ENCODE assay signal across 34 cellular contexts in the genomic region with DNA sequence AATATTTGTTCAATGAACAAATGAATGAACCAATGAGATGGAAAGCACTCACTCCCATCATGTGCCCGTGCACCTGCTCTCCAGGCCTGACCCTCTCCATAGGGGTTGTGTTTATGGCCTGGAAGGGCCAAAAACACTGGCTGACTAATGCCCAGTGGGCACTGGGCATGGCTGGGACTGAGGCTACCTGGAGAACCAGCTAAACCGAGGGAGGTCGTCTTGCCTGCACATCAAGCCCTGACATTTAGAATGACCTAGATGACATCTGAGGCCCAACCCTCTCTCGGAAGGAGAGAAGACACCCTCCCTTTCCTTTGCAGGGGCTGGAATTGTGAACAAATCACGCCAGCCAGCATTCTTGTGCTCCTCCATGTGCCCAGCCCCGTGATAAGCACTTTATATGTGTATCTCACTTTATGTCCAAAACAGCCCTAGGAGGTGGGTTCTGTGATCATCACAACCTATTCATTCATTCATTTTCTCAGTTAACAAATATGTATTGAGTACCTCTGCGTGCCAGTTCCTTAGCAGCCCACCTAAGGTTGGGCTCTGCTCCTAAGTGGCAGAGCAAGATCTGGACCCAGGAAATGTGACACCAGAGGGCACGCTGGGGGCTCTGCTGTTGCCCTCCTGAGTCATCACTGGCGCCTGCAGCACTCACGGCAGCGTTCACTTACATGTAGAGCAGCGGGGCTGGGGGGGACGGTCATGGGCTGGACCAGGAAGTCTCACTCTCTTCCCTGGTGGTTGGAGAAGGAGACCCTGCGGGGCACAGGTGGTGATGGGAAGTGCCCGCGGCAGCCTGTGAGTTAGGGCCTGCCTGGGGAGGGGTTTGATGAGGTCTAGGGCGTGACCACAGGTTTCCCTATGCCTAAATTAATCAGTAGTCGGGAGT. TPM values are rescaled to one million over a fixed set of nuclear protein-coding genes. Genes with fewer than 3 reads are reported as not detected.
DNase-seq lines count a peak whose midpoint lies in the region; ATAC-seq and TF ChIP-seq lines count a peak whose summit lies in the region.
"Had no signal": no experiment of that assay in that cellular context is flagged by ENCODE, and none has a peak within 500 bp of the region (broad histone marks: within the 10 kb centered on the region; RNA-seq: fewer than 3 reads in every experiment).

No MANE protein-coding gene starts in this region.

- H3K27me3 ChIP-seq in heart right ventricle (no peaks in the 10 kb centered on the region), colonic mucosa (no peaks in the 10 kb centered on the region), neuronal stem cell (ENCODE audit: control insufficient read depth in 3 of 3, insufficient read depth in 3 of 3, low read depth in 1 of 3, low read length in 3 of 3) (peaks cover 0 to 27% (median 0%) of the 10 kb centered on the region in 3 experiments), testis (no peaks in the 10 kb centered on the region)
- H3K27me3 ChIP-seq: BE2C, tibial artery had no signal

- peak; percentile 9 for DNase-seq in left ventricle myocardium superior
- no peak for DNase-seq in heart right ventricle
- peak; percentile 14 for DNase-seq in colonic mucosa
- no peak for DNase-seq in neuronal stem cell (ENCODE audit: low spot score)
- peak; percentile 8 for DNase-seq in testis
- DNase-seq in GM19238 (ENCODE audit: insufficient read length, low spot score) = no peak
- DNase-seq in activated T-cell treated with anti-CD3 and anti-CD28 coated beads, Interleukin-2, amount 50 U/mL, for 48 hours = no peak
- DNase-seq: activated CD4-positive, alpha-beta T cell treated with anti-CD3 and anti-CD28 coated beads, Interleukin-2, amount 50 U/mL, for 48 hours; activated gamma-delta T cell treated with Interleukin-2 at 50 U/mL for 16 hours; activated naive CD8-positive, alpha-beta T cell treated with anti-CD3 and anti-CD28 coated beads, Interleukin-2, amount 50 U/mL, for 24 hours; activated T-cell treated with anti-CD3 and anti-CD28 coated beads for 4 hours; BE2C; DMS 273 treated with DMSO at 0.1 percent for 48 hours; effector memory CD8-positive, alpha-beta T cell; EL; erythroblast; mucosa of descending colon; natural killer cell; NCI-H1417; NCI-H2029 treated with DMSO at 0.1 percent for 48 hours; NCI-H2227 treated with DMSO at 0.1 percent for 48 hours; NCI-H526; occipital lobe; PC-3; retina; small intestine; stimulated activated CD4-positive, alpha-beta T cell treated with anti-CD3 and anti-CD28 coated beads, Interleukin-1b, Interleukin-23, amount 100 ng/mL, for 48 hours; stimulated activated naive CD8-positive, alpha-beta T cell treated with anti-CD3 and anti-CD28 coated beads, Interleukin-15, amount 100 ng/mL, for 72 hours had no signal

- H3K14ac ChIP-seq in neuronal stem cell (ENCODE audit: low read length) = no peak overlapping the region

- H3K9ac ChIP-seq in colonic mucosa (ENCODE audit: low read depth in 2 of 2, low read length in 2 of 2) = no peak overlapping the region
- H3K9ac ChIP-seq in neuronal stem cell (ENCODE audit: low read depth, low read length, poor library complexity) = no peak overlapping the region

- H2AK5ac ChIP-seq in neuronal stem cell (ENCODE audit: low read depth, low read length) = no peak overlapping the region

- H3K4me3 ChIP-seq in heart right ventricle = no peak overlapping the region
- no peak overlapping the region for H3K4me3 ChIP-seq in colonic mucosa
- H3K4me3 ChIP-seq in neuronal stem cell (ENCODE audit: low read length in 2 of 2) = no peak overlapping the region
- H3K4me3 ChIP-seq in testis = no peak overlapping the region
- H3K4me3 ChIP-seq: HAP-1, mucosa of descending colon, SK-N-MC, tibial artery had no signal

- H3K4me1 ChIP-seq in heart right ventricle (peaks cover 0 to 13% (median 8%) of the 10 kb centered on the region in 9 donors), colonic mucosa (peaks cover 3% of the 10 kb centered on the region), neuronal stem cell (ENCODE audit: control insufficient read depth in 2 of 2, insufficient read depth in 1 of 2, low read depth in 1 of 2, low read length in 2 of 2) (peaks cover 0 to 2% of the 10 kb centered on the region in 2 donors), testis (peaks cover 14% of the 10 kb centered on the region)
- H3K4me1 ChIP-seq: BE2C, HAP-1 had no signal

- ATAC-seq in left ventricle myocardium superior = no peak
- no peak for ATAC-seq in heart right ventricle
- no peak for ATAC-seq in HG03439 (IDR thresholded peaks at IDR 0.05; ENCODE audit: unreplicated experiment)
- ATAC-seq: activated naive CD8-positive, alpha-beta T cell treated with anti-CD3 and anti-CD28 coated beads, Interleukin-2, amount 50 U/mL, for 24 hours; CD8-positive, alpha-beta T cell; effector memory CD8-positive, alpha-beta T cell; HepG2; mucosa of descending colon; natural killer cell; PC-3; stimulated activated naive CD8-positive, alpha-beta T cell treated with anti-CD3 and anti-CD28 coated beads, Interleukin-15, amount 100 ng/mL, for 72 hours had no signal

- no peak for TF ChIP-seq POLR2A in testis (IDR thresholded peaks at IDR 0.05)

- no peak overlapping the region for H3K23ac ChIP-seq in neuronal stem cell (ENCODE audit: low read depth, low read length, poor library complexity)

- 80 to 82% methylated on average over 18 of the region's 18 CpGs for WGBS in heart right ventricle, 2 donors
- no CpG with 5 or more reads among the region's 18 CpGs for WGBS in neuronal stem cell (ENCODE audit: extremely low coverage in 2 of 2, insufficient read length in 2 of 2, insufficient replicate concordance in 1 of 2), 2 donors
- WGBS in testis, 2 donors = 75 to 84% methylated on average over 6 to 18 of the region's 18 CpGs

- no peak overlapping the region for H4K91ac ChIP-seq in neuronal stem cell (ENCODE audit: low read depth, low read length, poor library complexity)

- TF ChIP-seq CTCF in heart right ventricle (IDR thresholded peaks at IDR 0.05) (no peak), colonic mucosa (IDR thresholded peaks at IDR 0.05) (no peak), testis (IDR thresholded peaks at IDR 0.05) (no peak)

- no peak overlapping the region for H2BK12ac ChIP-seq in neuronal stem cell (ENCODE audit: low read length)

- H2BK120ac ChIP-seq in neuronal stem cell (ENCODE audit: low read depth, low read length) = no peak overlapping the region

- H3K4ac ChIP-seq in neuronal stem cell (ENCODE audit: low read length) = no peak overlapping the region

- intact Hi-C loops in left ventricle myocardium superior (cut with micrococcal nuclease) = no loop called here
- intact Hi-C loops in heart right ventricle (cut with DNase I) = loop anchor here in 4 of 10 donors (10.0 kb wide), 2 partner anchors 48 to 268 kb away; partner anchors contain the start of gene TSPAN15 (in 1 of the 4)
- intact Hi-C loops in colonic mucosa (cut with DNase I) = loop anchor here (10.0 kb wide), 1 partner anchor 268 kb away; no protein-coding TSS in a partner anchor
- intact Hi-C loops in testis (cut with DNase I; ENCODE audit: low total_unique reads) = no loop called here

- H3K36me3 ChIP-seq in heart right ventricle (peaks cover 0 to 43% (median 0%) of the 10 kb centered on the region in 9 donors), colonic mucosa (peaks cover 3% of the 10 kb centered on the region), neuronal stem cell (replicated peaks in 1 of 2; ENCODE audit: control insufficient read depth in 2 of 2, insufficient read depth in 2 of 2, low read length in 2 of 2) (no peaks in the 10 kb centered on the region), testis (ENCODE audit: low read depth, missing control alignments) (no peaks in the 10 kb centered on the region)
- H3K36me3 ChIP-seq: BE2C, HAP-1 had no signal

- H3K9me3 ChIP-seq in heart right ventricle (no peaks in the 10 kb centered on the region), colonic mucosa (no peaks in the 10 kb centered on the region), neuronal stem cell (replicated peaks in 1 of 2; ENCODE audit: control insufficient read depth in 2 of 2, insufficient read depth in 1 of 2, low read depth in 1 of 2, low read length in 2 of 2) (no peaks in the 10 kb centered on the region), testis (no peaks in the 10 kb centered on the region)
- H3K9me3 ChIP-seq: BE2C, HAP-1, mucosa of descending colon, tibial artery had no signal

- no peak overlapping the region for H2BK15ac ChIP-seq in neuronal stem cell (ENCODE audit: low read length)

- H2BK5ac ChIP-seq in neuronal stem cell (ENCODE audit: low read length) = no peak overlapping the region

- no peak overlapping the region for H2AFZ ChIP-seq in neuronal stem cell (ENCODE audit: low read length)

- no peak overlapping the region for H4K8ac ChIP-seq in neuronal stem cell (ENCODE audit: low read depth, low read length)

- H3K18ac ChIP-seq in neuronal stem cell (ENCODE audit: low read length) = peak overlapping the region; percentile 27

- H3K4me2 ChIP-seq in neuronal stem cell (ENCODE audit: insufficient read depth, low read length, poor library complexity, severe bottlenecking) = no peak overlapping the region

- no peaks in the 10 kb centered on the region for H3K79me1 ChIP-seq in neuronal stem cell (ENCODE audit: low read depth, low read length)

- H3K27ac ChIP-seq in heart right ventricle (no peak overlapping the region), colonic mucosa (no peak overlapping the region), neuronal stem cell (replicated peaks; ENCODE audit: low read length) (no peak overlapping the region), testis (peak overlapping the region in 1 of 2 donors; percentile 59)
- H3K27ac ChIP-seq: SK-N-MC, tibial artery had no signal

RNA-seq across cellular contexts. Expression of gene TSPAN15, which starts 52.0 kb away (rescaled TPM):
- 8.3 TPM for total RNA-seq in left ventricle myocardium superior
- 10 to 100 TPM in 5 of 10 donors, 1 to 10 TPM in 5; 5.0 to 16.5 (median 9.4) TPM for total RNA-seq in heart right ventricle
- 10 to 100 TPM; 15.4 to 18.2 TPM for polyA plus RNA-seq in heart right ventricle
- total RNA-seq in colonic mucosa = 100 to 1,000 TPM; 129 TPM
- polyA plus RNA-seq in neuronal stem cell (2013, experiment 1 of 2) = 10.5 TPM
- polyA plus RNA-seq in neuronal stem cell (2013, experiment 2 of 2) = 10.6 TPM
- total RNA-seq in testis = 10 to 100 TPM; 35.3 to 37.5 TPM
- 29.7 TPM for polyA plus RNA-seq in testis (ENCODE audit: insufficient read depth, low read depth, low replicate concordance)

Comparison
In these comparisons a context has a peak if more than half of its experiments do, and no peak if none do; other contexts are left out.
1. DNase-seq: peak in left ventricle myocardium superior (single experiment), colonic mucosa (single experiment) and testis (single experiment); none in heart right ventricle (0 of 2), neuronal stem cell (single experiment), GM19238 (single experiment) and activated T-cell treated with anti-CD3 and anti-CD28 coated beads, Interleukin-2, amount 50 U/mL, for 48 hours (0 of 2).